8 cellular contexts compared by ENCODE assay signal in the genomic region with DNA sequence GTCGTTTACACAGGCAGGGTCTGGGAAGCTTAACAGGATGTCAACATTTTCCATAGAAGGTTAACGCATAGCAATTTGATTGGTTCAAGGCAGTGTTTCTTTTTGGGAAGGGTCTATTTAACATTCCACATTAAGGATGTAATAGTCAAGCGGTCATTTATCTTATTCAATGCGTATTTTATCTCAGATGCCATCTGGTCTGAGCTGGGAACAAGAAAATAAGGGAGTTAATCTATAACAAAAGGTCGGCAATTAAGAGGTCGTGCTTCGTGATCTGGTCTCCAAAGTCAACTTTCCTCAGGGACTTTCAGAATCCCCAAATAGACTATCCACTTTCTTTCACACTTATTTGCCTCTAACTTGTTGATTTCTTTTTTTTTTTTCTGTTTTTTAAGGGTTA. TPM values are rescaled to one million over a fixed set of nuclear protein-coding genes. Genes with fewer than 3 reads are reported as not detected.
DNase-seq lines count a peak whose midpoint lies in the region; ATAC-seq and TF ChIP-seq lines count a peak whose summit lies in the region.

No MANE protein-coding gene starts in this region.

- no peaks in the 10 kb centered on the region for H3K9me3 ChIP-seq in HUES48 (ENCODE audit: control insufficient read depth, insufficient read depth, low read length)

- H3K27ac Mint-ChIP-seq in mesothelial cell of epicardium: peak overlapping the region; percentile 98

- TF ChIP-seq CTCF in brain microvascular endothelial cell (IDR thresholded peaks at IDR 0.05; ENCODE audit: low read depth, low read length, missing control alignments) (no peak), mesothelial cell of epicardium (IDR thresholded peaks at IDR 0.05; ENCODE audit: unreplicated experiment) (no peak)

- peak overlapping the region; percentile 91 for H3K27ac ChIP-seq in HUES48 (ENCODE audit: low read depth, low read length)
- no peak overlapping the region for H3K27ac ChIP-seq in brain microvascular endothelial cell

- peak; percentile 14 for DNase-seq in A172 (ENCODE audit: low spot score)
- DNase-seq in brain microvascular endothelial cell: no peak
- DNase-seq in mesothelial cell of epicardium (ENCODE audit: low spot score in 2 of 2, unreplicated experiment in 2 of 2): no peak
- no peak for DNase-seq in HT-29 (ENCODE audit: low spot score)
- no peak for DNase-seq in cerebellum (ENCODE audit: low spot score)

- H3K9ac ChIP-seq in HUES48 (ENCODE audit: low read depth, low read length): peak overlapping the region; percentile 50

- H3K4me3 Mint-ChIP-seq in mesothelial cell of epicardium: peak overlapping the region; percentile 91

- no peaks in the 10 kb centered on the region for H3K27me3 Mint-ChIP-seq in mesothelial cell of epicardium (ENCODE audit: low read depth)

- ATAC-seq in GM19324 (IDR thresholded peaks at IDR 0.05; ENCODE audit: low FRiP score, unreplicated experiment): no peak
- ATAC-seq in GM18861 (IDR thresholded peaks at IDR 0.05; ENCODE audit: unreplicated experiment): no peak

- H3K4me3 ChIP-seq in HUES48 (ENCODE audit: low read depth, low read length) (peak overlapping the region; percentile 81), brain microvascular endothelial cell (ENCODE audit: low read depth, low read length) (peak overlapping the region; percentile 76)

- peaks cover 12% of the 10 kb centered on the region for H3K9me3 Mint-ChIP-seq in mesothelial cell of epicardium

- H3K27me3 ChIP-seq in HUES48 (ENCODE audit: control insufficient read depth, insufficient read depth, low read length) (no peaks in the 10 kb centered on the region), brain microvascular endothelial cell (replicated peaks) (no peaks in the 10 kb centered on the region)

- H3K4me1 ChIP-seq in HUES48 (ENCODE audit: control insufficient read depth, insufficient read depth, low read length): peaks cover 21% of the 10 kb centered on the region

- H3K4me1 Mint-ChIP-seq in mesothelial cell of epicardium: peaks cover 39% of the 10 kb centered on the region

- peaks cover 24% of the 10 kb centered on the region for H3K36me3 Mint-ChIP-seq in mesothelial cell of epicardium

- H3K36me3 ChIP-seq in HUES48 (ENCODE audit: control insufficient read depth, insufficient read depth, low read length) (peaks cover 30% of the 10 kb centered on the region), brain microvascular endothelial cell (replicated peaks) (no peaks in the 10 kb centered on the region)

- in situ Hi-C loops in brain microvascular endothelial cell (cut with HindIII; ENCODE audit: low pct_ligation_motif_present, low sequenced_read_pairs): no loop called here

RNA-seq across cellular contexts. Expression of a gene that starts 0.6 kb away (rescaled TPM):
- 30.2 and 38.3 TPM in 2 replicates for total RNA-seq in A172 (2014; rRNA removed; shearing (Covaris generic))
- total RNA-seq in mesothelial cell of epicardium (61.9 to 68.4 TPM (median 65.3 TPM) in 3 replicates), cerebellum (60.7 TPM)
- 11.0 and 12.1 TPM in 2 replicates for total RNA-seq in HT-29 (2014; rRNA removed; shearing (Covaris generic))
